ENCODE assay signal across 8 cellular contexts in genomic region chr18:24514439-24514838, GRCh38. TPM values are rescaled to one million over a fixed set of nuclear protein-coding genes. Genes with fewer than 3 reads are reported as not detected.
A peak's percentile ranks its signal among the peaks of the same experiment; 100 is the strongest.
DNase-seq lines count a peak whose midpoint lies in the region; ATAC-seq lines count a peak whose summit lies in the region.

No MANE protein-coding gene starts in this region.

- no peaks in the 10 kb centered on the region for H3K36me3 Mint-ChIP-seq in CD4-positive, alpha-beta memory T cell
- no peaks in the 10 kb centered on the region for H3K36me3 Mint-ChIP-seq in T-helper 17 cell (ENCODE audit: low read depth)
- H3K36me3 Mint-ChIP-seq in immature natural killer cell = no peaks in the 10 kb centered on the region

- no peaks in the 10 kb centered on the region for H3K36me3 ChIP-seq in CD4-positive, alpha-beta memory T cell (ENCODE audit: insufficient read depth, low read length)

- DNase-seq in CD4-positive, alpha-beta memory T cell = peak in 4 of 5 donors; percentile 4 to 18 (median 10)
- peak; percentile 24 for DNase-seq in HK-2 (ENCODE audit: unreplicated experiment)
- no peak for DNase-seq in T-helper 17 cell
- DNase-seq in immature natural killer cell = peak in 2 of 3 donors; percentile 9 to 20
- DNase-seq in NCI-H1105 (lab: John Stamatoyannopoulos, UW) = no peak
- DNase-seq in cerebellum (ENCODE audit: low spot score) = no peak
- DNase-seq in inferior parietal cortex (ENCODE audit: extremely low spot score) = no peak

- ATAC-seq in GM18870 (IDR thresholded peaks at IDR 0.05; ENCODE audit: unreplicated experiment) = peak; percentile 80
- peak; percentile 46 for ATAC-seq in T-helper 17 cell

- intact Hi-C loops in CD4-positive, alpha-beta memory T cell (cut with micrococcal nuclease) = no loop called here

- no peak overlapping the region for H3K4me3 ChIP-seq in CD4-positive, alpha-beta memory T cell (ENCODE audit: low read length in 2 of 2)

- H3K27ac Mint-ChIP-seq in CD4-positive, alpha-beta memory T cell = no peak overlapping the region
- peak overlapping the region; percentile 41 for H3K27ac Mint-ChIP-seq in T-helper 17 cell
- H3K27ac Mint-ChIP-seq in immature natural killer cell = no peak overlapping the region

- no peaks in the 10 kb centered on the region for H3K9me3 ChIP-seq in CD4-positive, alpha-beta memory T cell (ENCODE audit: control insufficient read depth in 1 of 2, low read length in 2 of 2)
- H3K9me3 ChIP-seq in T-helper 17 cell (ENCODE audit: control insufficient read depth, low read length, poor library complexity, severe bottlenecking) = no peaks in the 10 kb centered on the region

- no peak overlapping the region for H3K4me3 Mint-ChIP-seq in CD4-positive, alpha-beta memory T cell
- H3K4me3 Mint-ChIP-seq in T-helper 17 cell (no peak overlapping the region), immature natural killer cell (no peak overlapping the region)

- H3K27me3 ChIP-seq in CD4-positive, alpha-beta memory T cell (ENCODE audit: insufficient read depth, low read length) = no peaks in the 10 kb centered on the region

- peaks cover 0 to 4% (median 0%) of the 10 kb centered on the region in 8 donors for H3K9me3 Mint-ChIP-seq in CD4-positive, alpha-beta memory T cell
- H3K9me3 Mint-ChIP-seq in immature natural killer cell = no peaks in the 10 kb centered on the region

- H3K27ac ChIP-seq in CD4-positive, alpha-beta memory T cell (ENCODE audit: low read depth, low read length) = no peak overlapping the region

- no peaks in the 10 kb centered on the region for H3K27me3 Mint-ChIP-seq in CD4-positive, alpha-beta memory T cell
- H3K27me3 Mint-ChIP-seq in T-helper 17 cell = peaks cover 26% of the 10 kb centered on the region
- H3K27me3 Mint-ChIP-seq in immature natural killer cell (ENCODE audit: low read depth in 3 of 3) = peaks cover 2 to 6% (median 2%) of the 10 kb centered on the region in 3 donors

- CTCF ChIA-PET in CD4-positive, alpha-beta memory T cell (lab: Charles Lee; ENCODE audit: partially characterized antibody) = interaction anchor here (0.9 to 3.1 kb wide), 10 partner anchors 10 to 213 kb away, joined by 4 to 16 read pairs (median 5); no protein-coding TSS in a partner anchor

- POLR2A ChIA-PET in CD4-positive, alpha-beta memory T cell (lab: Charles Lee; ENCODE audit: partially characterized antibody) = no interaction called here

- H3K4me1 Mint-ChIP-seq in CD4-positive, alpha-beta memory T cell = no peaks in the 10 kb centered on the region
- no peaks in the 10 kb centered on the region for H3K4me1 Mint-ChIP-seq in T-helper 17 cell
- no peaks in the 10 kb centered on the region for H3K4me1 Mint-ChIP-seq in immature natural killer cell

- H3K4me1 ChIP-seq in CD4-positive, alpha-beta memory T cell (ENCODE audit: insufficient read depth, low read length) = no peaks in the 10 kb centered on the region

RNA-seq across cellular contexts. Expression of gene HRH4, which starts 54.0 kb away (rescaled TPM):
- 1 to 10 TPM; 1.1 to 1.6 TPM for total RNA-seq in CD4-positive, alpha-beta memory T cell
- polyA plus RNA-seq in CD4-positive, alpha-beta memory T cell = 1 to 10 TPM; 1.1 to 2.2 TPM
- total RNA-seq in T-helper 17 cell (1 to 10 TPM; 3.2 to 8.5 TPM), cerebellum (0.18 TPM)
- polyA plus RNA-seq in immature natural killer cell = not detected

Comparison
In these comparisons a context has a peak if more than half of its experiments do, and no peak if none do; other contexts are left out.
1. DNase-seq: peak in CD4-positive, alpha-beta memory T cell (4 of 5), HK-2 (single experiment) and immature natural killer cell (2 of 3); none in T-helper 17 cell (0 of 3), NCI-H1105 (single experiment), cerebellum (single experiment) and inferior parietal cortex (single experiment).